1 cellular context compared by ENCODE assay signal in genomic region chr5:60843693-60844428, GRCh38.
TF ChIP-seq lines count a peak whose summit lies in the region.

Gene ELOVL7, minus strand, starts transcription at chr5:60844269. Its CDS starts 56,872 bp downstream, at chr5:60787397.

TF ChIP-seq in HepG2, 621 proteins besides CTCF, POLR2A, EP300 and RAD21 (continued from another document and continues in another):
- no peak for TF ChIP-seq HNF1A (IDR thresholded peaks at IDR 0.05; ENCODE audit: low read depth)
- peak; percentile 48; the same call in 1 of the 2 replicates for TF ChIP-seq HNF1A (CRISPR knock-in tag; IDR thresholded peaks at IDR 0.05; ENCODE audit: borderline replicate concordance)
- no peak for TF ChIP-seq SP1 (IDR thresholded peaks at IDR 0.05)
- no peak for TF ChIP-seq SP1 (CRISPR knock-in tag; IDR thresholded peaks at IDR 0.05)
- no peak for TF ChIP-seq ZNF580 (CRISPR knock-in tag; IDR thresholded peaks at IDR 0.05; ENCODE audit: borderline replicate concordance, low read depth)
- peak; percentile 65; the same call in 1 of the 2 replicates for TF ChIP-seq ZNF431 (CRISPR knock-in tag; IDR thresholded peaks at IDR 0.05; ENCODE audit: borderline replicate concordance, low read depth)
- TF ChIP-seq MEIS1 (CRISPR knock-in tag; IDR thresholded peaks at IDR 0.05; ENCODE audit: borderline replicate concordance), result peak; percentile 45; the same call in 1 of the 2 replicates
- TF ChIP-seq ARID4A (CRISPR knock-in tag; IDR thresholded peaks at IDR 0.05; ENCODE audit: borderline replicate concordance), result peak; percentile 74; the same call in 1 of the 2 replicates
- TF ChIP-seq ZNF567 (CRISPR knock-in tag; IDR thresholded peaks at IDR 0.05; ENCODE audit: borderline replicate concordance), result no peak
- TF ChIP-seq ZFAT (CRISPR knock-in tag; conservative IDR thresholded peaks at IDR 0.05), result no peak
- no peak for TF ChIP-seq NR2F1 (CRISPR knock-in tag; IDR thresholded peaks at IDR 0.05)
- no peak; the same call in 1 of the 2 replicates for TF ChIP-seq ARID5B (CRISPR knock-in tag; IDR thresholded peaks at IDR 0.05)
- peak; percentile 56 for TF ChIP-seq ZNF883 (CRISPR knock-in tag; IDR thresholded peaks at IDR 0.05; ENCODE audit: not compliant biosample characterization)
- TF ChIP-seq KAT7 (CRISPR knock-in tag; IDR thresholded peaks at IDR 0.05; ENCODE audit: borderline replicate concordance), result 0 out of 2 replicates have a peak, but pooled peaks have one; percentile 57
- TF ChIP-seq ESRRA (CRISPR knock-in tag; IDR thresholded peaks at IDR 0.05; ENCODE audit: low read depth), result no peak
- TF ChIP-seq RARG (CRISPR knock-in tag; IDR thresholded peaks at IDR 0.05; ENCODE audit: low read depth), result no peak
- no peak for TF ChIP-seq NFRKB (IDR thresholded peaks at IDR 0.05)
- TF ChIP-seq ZNF775 (CRISPR knock-in tag; IDR thresholded peaks at IDR 0.05; ENCODE audit: borderline replicate concordance), result no peak
- TF ChIP-seq ZNF788 (CRISPR knock-in tag; IDR thresholded peaks at IDR 0.05; ENCODE audit: borderline replicate concordance), result no peak; the same call in 1 of the 2 replicates
- TF ChIP-seq POLR2G (IDR thresholded peaks at IDR 0.05; ENCODE audit: low read depth, low read length), result peak; percentile 64
- TF ChIP-seq SALL2 (CRISPR knock-in tag; IDR thresholded peaks at IDR 0.05), result no peak
- TF ChIP-seq ZNF672 (CRISPR knock-in tag; IDR thresholded peaks at IDR 0.05), result no peak; the same call in 1 of the 2 replicates
- no peak for TF ChIP-seq PLSCR1 (CRISPR knock-in tag; IDR thresholded peaks at IDR 0.05; ENCODE audit: borderline replicate concordance)
- TF ChIP-seq ZBTB7A (CRISPR knock-in tag; IDR thresholded peaks at IDR 0.05), result no peak
- no peak for TF ChIP-seq ZXDC (CRISPR knock-in tag; IDR thresholded peaks at IDR 0.05)
- no peak for TF ChIP-seq CEBPB (IDR thresholded peaks at IDR 0.05; ENCODE audit: borderline replicate concordance, low read depth, low read length)
- TF ChIP-seq RFX5 (IDR thresholded peaks at IDR 0.05; ENCODE audit: low read depth, low read length), result no peak
- TF ChIP-seq KLF12 (CRISPR knock-in tag; IDR thresholded peaks at IDR 0.05; ENCODE audit: borderline replicate concordance), result no peak
- TF ChIP-seq NFKBIZ (CRISPR knock-in tag; IDR thresholded peaks at IDR 0.05), result no peak
- peak; percentile 21; the same call in 1 of the 2 replicates for TF ChIP-seq ZNF768 (CRISPR knock-in tag; IDR thresholded peaks at IDR 0.05)
- no peak for TF ChIP-seq AHR (CRISPR knock-in tag; IDR thresholded peaks at IDR 0.05)
- peak; percentile 66; the same call in 1 of the 2 replicates for TF ChIP-seq SP4 (CRISPR knock-in tag; IDR thresholded peaks at IDR 0.05)
- no peak for TF ChIP-seq GRHL1 (CRISPR knock-in tag; conservative IDR thresholded peaks at IDR 0.05)
- TF ChIP-seq GTF2F1 (IDR thresholded peaks at IDR 0.05; ENCODE audit: low read length), result no peak
- TF ChIP-seq MAZ (IDR thresholded peaks at IDR 0.05; ENCODE audit: borderline replicate concordance, low read depth, low read length), result no peak
- TF ChIP-seq MAZ (CRISPR knock-in tag; IDR thresholded peaks at IDR 0.05; ENCODE audit: low read depth), result peak; percentile 81
- TF ChIP-seq THAP9 (CRISPR knock-in tag; IDR thresholded peaks at IDR 0.05; ENCODE audit: borderline replicate concordance), result no peak
- no peak for TF ChIP-seq SOX5 (CRISPR knock-in tag; IDR thresholded peaks at IDR 0.05; ENCODE audit: borderline replicate concordance)
- TF ChIP-seq MAFG (CRISPR knock-in tag; IDR thresholded peaks at IDR 0.05), result no peak
- peak; percentile 35; the same call in 1 of the 2 replicates for TF ChIP-seq ZNF563 (CRISPR knock-in tag; IDR thresholded peaks at IDR 0.05)
- no peak for TF ChIP-seq FOXK2 (IDR thresholded peaks at IDR 0.05)
- TF ChIP-seq JARID2 (CRISPR knock-in tag; IDR thresholded peaks at IDR 0.05; ENCODE audit: insufficient replicate concordance), result no peak
